24 cellular contexts compared by ENCODE assay signal in the genomic region with DNA sequence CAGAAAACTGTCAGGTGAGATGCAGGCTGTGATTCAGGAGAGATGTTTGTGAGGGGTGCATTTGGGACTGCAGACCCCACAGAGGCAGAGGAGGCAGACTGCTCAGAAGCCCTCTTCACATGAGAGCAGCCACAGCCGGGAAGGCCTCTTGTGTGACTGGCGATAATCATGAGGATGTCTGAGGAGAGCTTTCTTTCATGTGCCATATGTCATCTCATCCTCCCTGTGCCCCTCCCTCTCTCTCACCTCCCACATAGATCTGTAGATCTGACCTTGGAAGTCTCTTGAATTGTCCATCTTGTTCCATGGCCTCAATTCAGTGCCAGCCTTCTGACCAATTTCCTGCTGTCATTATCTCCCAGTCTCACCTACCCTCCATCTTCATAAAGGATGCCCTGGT. TPM values are rescaled to one million over a fixed set of nuclear protein-coding genes. Genes with fewer than 3 reads are reported as not detected.
DNase-seq lines count a peak whose midpoint lies in the region; ATAC-seq and TF ChIP-seq lines count a peak whose summit lies in the region.
"Had no signal": no experiment of that assay in that cellular context is flagged by ENCODE, and none has a peak within 500 bp of the region (broad histone marks: within the 10 kb centered on the region; RNA-seq: fewer than 3 reads in every experiment).

No MANE protein-coding gene starts in this region.

- H3K4me1 Mint-ChIP-seq in WTC11 (peaks cover 59% of the 10 kb centered on the region), glutamatergic neuron (ENCODE audit: low read depth, unreplicated experiment) (peaks cover 33% of the 10 kb centered on the region)
- peaks cover 23% of the 10 kb centered on the region for H3K4me1 Mint-ChIP-seq in activated T-cell treated with anti-CD3 and anti-CD28 coated beads, Interleukin-2, amount 50 U/mL, for 24 hours (ENCODE audit: low read depth)

- POLR2A ChIA-PET in WTC11 (lab: Charles Lee), result no interaction called here

- H3K9me3 Mint-ChIP-seq in WTC11 (no peaks in the 10 kb centered on the region), glutamatergic neuron (ENCODE audit: unreplicated experiment) (no peaks in the 10 kb centered on the region)
- H3K9me3 Mint-ChIP-seq in activated T-cell treated with anti-CD3 and anti-CD28 coated beads, Interleukin-2, amount 50 U/mL, for 24 hours, result no peaks in the 10 kb centered on the region
- H3K9me3 Mint-ChIP-seq: immature natural killer cell; natural killer cell treated with Interleukin-12 subunit alpha and Interleukin-12 subunit beta and Interleukin-15 and Interleukin-18, amount 100 ng/mL, for 72 hours had no signal

- no peak overlapping the region for H3K4me3 ChIP-seq in HUES6 (ENCODE audit: low read depth, low read length)
- H3K4me3 ChIP-seq: left lung, pancreas had no signal

- CTCF ChIA-PET in WTC11 (lab: Charles Lee), result interaction anchor here (0.7 kb wide), 1 partner anchor 457 kb away, joined by 3 read pairs; no protein-coding TSS in a partner anchor

- no peaks in the 10 kb centered on the region for H3K27me3 Mint-ChIP-seq in WTC11 (ENCODE audit: low read depth)
- H3K27me3 Mint-ChIP-seq in glutamatergic neuron (ENCODE audit: unreplicated experiment), result peaks cover 6% of the 10 kb centered on the region
- H3K27me3 Mint-ChIP-seq in activated T-cell treated with anti-CD3 and anti-CD28 coated beads, Interleukin-2, amount 50 U/mL, for 24 hours, result peaks cover 19% of the 10 kb centered on the region
- H3K27me3 Mint-ChIP-seq: activated CD8-positive, alpha-beta memory T cell treated with anti-CD3 and anti-CD28 coated beads, Interleukin-2, amount 10 ng/mL, durations not matched to agents 7 days and 5 days had no signal

- H3K27ac Mint-ChIP-seq in WTC11 (peak overlapping the region; percentile 97), glutamatergic neuron (ENCODE audit: unreplicated experiment) (peak overlapping the region; percentile 12)
- H3K27ac Mint-ChIP-seq in activated T-cell treated with anti-CD3 and anti-CD28 coated beads, Interleukin-2, amount 50 U/mL, for 24 hours, result no peak overlapping the region
- H3K27ac Mint-ChIP-seq: activated CD8-positive, alpha-beta memory T cell treated with anti-CD3 and anti-CD28 coated beads, Interleukin-2, amount 10 ng/mL, durations not matched to agents 7 days and 5 days; natural killer cell treated with Interleukin-12 subunit alpha and Interleukin-12 subunit beta and Interleukin-15 and Interleukin-18, amount 100 ng/mL, for 72 hours had no signal

- no peaks in the 10 kb centered on the region for H3K27me3 ChIP-seq in HUES6 (ENCODE audit: control insufficient read depth, insufficient read depth, low read length)
- H3K27me3 ChIP-seq: pancreas had no signal

- peaks cover 42% of the 10 kb centered on the region for H3K4me1 ChIP-seq in HUES6 (ENCODE audit: control insufficient read depth, insufficient read depth, low read length)
- H3K4me1 ChIP-seq: pancreas had no signal

- no peak overlapping the region for H3K9ac ChIP-seq in HUES6 (ENCODE audit: low read length)

- H3K4me3 Mint-ChIP-seq in WTC11, result no peak overlapping the region
- peak overlapping the region; percentile 39 for H3K4me3 Mint-ChIP-seq in glutamatergic neuron (ENCODE audit: unreplicated experiment)
- no peak overlapping the region for H3K4me3 Mint-ChIP-seq in activated T-cell treated with anti-CD3 and anti-CD28 coated beads, Interleukin-2, amount 50 U/mL, for 24 hours
- H3K4me3 Mint-ChIP-seq: activated CD8-positive, alpha-beta memory T cell treated with anti-CD3 and anti-CD28 coated beads, Interleukin-2, amount 10 ng/mL, durations not matched to agents 7 days and 5 days; natural killer cell treated with Interleukin-12 subunit alpha and Interleukin-12 subunit beta and Interleukin-15 and Interleukin-18, amount 100 ng/mL, for 72 hours had no signal

- ATAC-seq in WTC11, result no peak
- no peak for ATAC-seq in GM19023 (IDR thresholded peaks at IDR 0.05; ENCODE audit: unreplicated experiment)
- no peak for ATAC-seq in HG03025 (IDR thresholded peaks at IDR 0.05; ENCODE audit: low FRiP score, unreplicated experiment)
- ATAC-seq: activated CD8-positive, alpha-beta memory T cell treated with anti-CD3 and anti-CD28 coated beads, Interleukin-2, amount 10 ng/mL, durations not matched to agents 7 days and 5 days; natural killer cell treated with Interleukin-12 subunit alpha and Interleukin-12 subunit beta and Interleukin-15 and Interleukin-18, amount 100 ng/mL, for 72 hours; pancreas; right cardiac atrium had no signal

- H3K27ac ChIP-seq in HUES6 (ENCODE audit: low read depth, low read length), result 0 out of 2 replicates have a peak overlapping the region, but pooled peaks have one; percentile 20
- peak overlapping the region; percentile 76 for H3K27ac ChIP-seq in substantia nigra (ENCODE audit: low read depth, low read length, poor library complexity, severe bottlenecking)
- H3K27ac ChIP-seq: epithelial cell of prostate, left lung, pancreas had no signal

- H3K36me3 ChIP-seq in HUES6 (ENCODE audit: control insufficient read depth, insufficient read depth, low read length), result peaks cover 27% of the 10 kb centered on the region
- H3K36me3 ChIP-seq: pancreas had no signal

- H3K36me3 Mint-ChIP-seq in WTC11, result peaks cover 23% of the 10 kb centered on the region
- peaks cover 10% of the 10 kb centered on the region for H3K36me3 Mint-ChIP-seq in glutamatergic neuron (ENCODE audit: unreplicated experiment)
- H3K36me3 Mint-ChIP-seq in activated T-cell treated with anti-CD3 and anti-CD28 coated beads, Interleukin-2, amount 50 U/mL, for 24 hours (ENCODE audit: low read depth), result peaks cover 4% of the 10 kb centered on the region
- H3K36me3 Mint-ChIP-seq: natural killer cell treated with Interleukin-12 subunit alpha and Interleukin-12 subunit beta and Interleukin-15 and Interleukin-18, amount 100 ng/mL, for 72 hours had no signal

- TF ChIP-seq CTCF in WTC11 (IDR thresholded peaks at IDR 0.05), result no peak
- no peak for TF ChIP-seq CTCF in glutamatergic neuron (IDR thresholded peaks at IDR 0.05; ENCODE audit: partially characterized antibody, unreplicated experiment)

- no peaks in the 10 kb centered on the region for H3K9me3 ChIP-seq in HUES6 (ENCODE audit: control insufficient read depth, insufficient read depth, low read depth, low read length)
- H3K9me3 ChIP-seq: left lung, pancreas had no signal

- no peak for DNase-seq in WTC11 (ENCODE audit: low spot score)
- no peak for DNase-seq in glutamatergic neuron
- peak in 1 of 49 donors; percentile 27 for DNase-seq in substantia nigra (lab: John Stamatoyannopoulos, UW)
- DNase-seq in activated T-cell treated with anti-CD3 and anti-CD28 coated beads, Interleukin-2, amount 50 U/mL, for 24 hours, result no peak
- DNase-seq: activated CD4-positive, alpha-beta T cell treated with anti-CD3 and anti-CD28 coated beads, Interleukin-2, amount 50 U/mL, for 1 hour; activated CD8-positive, alpha-beta memory T cell treated with anti-CD3 and anti-CD28 coated beads, Interleukin-2, amount 10 ng/mL, durations not matched to agents 7 days and 5 days; activated naive CD4-positive, alpha-beta T cell treated with anti-CD3 and anti-CD28 coated beads, Interleukin-2, amount 50 U/mL, for 16 hours; amygdala; central memory CD4-positive, alpha-beta T cell; DMS 273 treated with DMSO at 0.1 percent for 48 hours; immature natural killer cell; left lung; NCI-H1417 treated with DMSO at 0.1 percent for 48 hours; NCI-H69; pancreas; stimulated activated CD4-positive, alpha-beta T cell treated with anti-CD3 and anti-CD28 coated beads, Interleukin-12 subunit alpha, Interleukin-12 subunit beta, amount 100 ng/mL, for 4 hours; stimulated activated CD4-positive, alpha-beta T cell treated with anti-CD3 and anti-CD28 coated beads, Interleukin-4, amount 100 ng/mL, for 24 hours; stimulated activated naive CD4-positive, alpha-beta T cell had no signal

TF ChIP-seq in WTC11, 78 proteins besides CTCF, POLR2A, EP300 and RAD21 (continues in another document):
- TF ChIP-seq, protein P1, sequence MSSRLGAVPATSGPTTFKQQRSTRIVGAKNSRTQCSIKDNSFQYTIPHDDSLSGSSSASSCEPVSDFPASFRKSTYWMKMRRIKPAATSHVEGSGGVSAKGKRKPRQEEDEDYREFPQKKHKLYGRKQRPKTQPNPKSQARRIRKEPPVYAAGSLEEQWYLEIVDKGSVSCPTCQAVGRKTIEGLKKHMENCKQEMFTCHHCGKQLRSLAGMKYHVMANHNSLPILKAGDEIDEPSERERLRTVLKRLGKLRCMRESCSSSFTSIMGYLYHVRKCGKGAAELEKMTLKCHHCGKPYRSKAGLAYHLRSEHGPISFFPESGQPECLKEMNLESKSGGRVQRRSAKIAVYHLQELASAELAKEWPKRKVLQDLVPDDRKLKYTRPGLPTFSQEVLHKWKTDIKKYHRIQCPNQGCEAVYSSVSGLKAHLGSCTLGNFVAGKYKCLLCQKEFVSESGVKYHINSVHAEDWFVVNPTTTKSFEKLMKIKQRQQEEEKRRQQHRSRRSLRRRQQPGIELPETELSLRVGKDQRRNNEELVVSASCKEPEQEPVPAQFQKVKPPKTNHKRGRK (CRISPR knock-in tag; IDR thresholded peaks at IDR 0.05; ENCODE audit: borderline replicate concordance), result no peak
- no peak for TF ChIP-seq GRHL2 (CRISPR knock-in tag; IDR thresholded peaks at IDR 0.05; ENCODE audit: insufficient replicate concordance, severe bottlenecking)
- TF ChIP-seq ZNF263 (CRISPR knock-in tag; IDR thresholded peaks at IDR 0.05; ENCODE audit: low read depth), result no peak
- TF ChIP-seq ZBTB21 (CRISPR knock-in tag; IDR thresholded peaks at IDR 0.05; ENCODE audit: borderline replicate concordance), result no peak

RNA-seq across cellular contexts. Expression of a gene that starts 50.5 kb away (rescaled TPM):
- total RNA-seq in WTC11 (2021) (48.8 to 62.7 TPM (median 62.3 TPM) in 3 replicates), glutamatergic neuron (ENCODE audit: unreplicated experiment) (45.2 TPM)
